ENCODE assay signal across 2 cellular contexts in genomic region chr17:61538480-61538879, GRCh38.
TF ChIP-seq lines count a peak whose summit lies in the region.

No MANE protein-coding gene starts in this region.

TF ChIP-seq in HEK293, 187 proteins besides CTCF, POLR2A, EP300 and RAD21:
- TF ChIP-seq PRDM4 (tag by site-specific recombination; IDR thresholded peaks at IDR 0.05) (no peak), ZNF239 (tag by site-specific recombination; IDR thresholded peaks at IDR 0.05) (no peak), HOXC10 (CRISPR knock-in tag; IDR thresholded peaks at IDR 0.05) (no peak), ZNF555 (tag by site-specific recombination; conservative IDR thresholded peaks at IDR 0.05) (0 out of 2 replicates have a peak, but pooled peaks have one; percentile 6)

TF ChIP-seq in GM12878, 131 proteins besides CTCF, POLR2A, EP300 and RAD21:
- peak; percentile 77; the same call in 1 of the 2 replicates for TF ChIP-seq NFXL1 (IDR thresholded peaks at IDR 0.05; ENCODE audit: borderline replicate concordance)
- TF ChIP-seq NR2F1 (conservative IDR thresholded peaks at IDR 0.05) = no peak
- TF ChIP-seq, protein P1, sequence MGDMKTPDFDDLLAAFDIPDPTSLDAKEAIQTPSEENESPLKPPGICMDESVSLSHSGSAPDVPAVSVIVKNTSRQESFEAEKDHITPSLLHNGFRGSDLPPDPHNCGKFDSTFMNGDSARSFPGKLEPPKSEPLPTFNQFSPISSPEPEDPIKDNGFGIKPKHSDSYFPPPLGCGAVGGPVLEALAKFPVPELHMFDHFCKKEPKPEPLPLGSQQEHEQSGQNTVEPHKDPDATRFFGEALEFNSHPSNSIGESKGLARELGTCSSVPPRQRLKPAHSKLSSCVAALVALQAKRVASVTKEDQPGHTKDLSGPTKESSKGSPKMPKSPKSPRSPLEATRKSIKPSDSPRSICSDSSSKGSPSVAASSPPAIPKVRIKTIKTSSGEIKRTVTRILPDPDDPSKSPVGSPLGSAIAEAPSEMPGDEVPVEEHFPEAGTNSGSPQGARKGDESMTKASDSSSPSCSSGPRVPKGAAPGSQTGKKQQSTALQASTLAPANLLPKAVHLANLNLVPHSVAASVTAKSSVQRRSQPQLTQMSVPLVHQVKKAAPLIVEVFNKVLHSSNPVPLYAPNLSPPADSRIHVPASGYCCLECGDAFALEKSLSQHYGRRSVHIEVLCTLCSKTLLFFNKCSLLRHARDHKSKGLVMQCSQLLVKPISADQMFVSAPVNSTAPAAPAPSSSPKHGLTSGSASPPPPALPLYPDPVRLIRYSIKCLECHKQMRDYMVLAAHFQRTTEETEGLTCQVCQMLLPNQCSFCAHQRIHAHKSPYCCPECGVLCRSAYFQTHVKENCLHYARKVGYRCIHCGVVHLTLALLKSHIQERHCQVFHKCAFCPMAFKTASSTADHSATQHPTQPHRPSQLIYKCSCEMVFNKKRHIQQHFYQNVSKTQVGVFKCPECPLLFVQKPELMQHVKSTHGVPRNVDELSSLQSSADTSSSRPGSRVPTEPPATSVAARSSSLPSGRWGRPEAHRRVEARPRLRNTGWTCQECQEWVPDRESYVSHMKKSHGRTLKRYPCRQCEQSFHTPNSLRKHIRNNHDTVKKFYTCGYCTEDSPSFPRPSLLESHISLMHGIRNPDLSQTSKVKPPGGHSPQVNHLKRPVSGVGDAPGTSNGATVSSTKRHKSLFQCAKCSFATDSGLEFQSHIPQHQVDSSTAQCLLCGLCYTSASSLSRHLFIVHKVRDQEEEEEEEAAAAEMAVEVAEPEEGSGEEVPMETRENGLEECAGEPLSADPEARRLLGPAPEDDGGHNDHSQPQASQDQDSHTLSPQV (IDR thresholded peaks at IDR 0.05) = no peak
- TF ChIP-seq DPF2 (IDR thresholded peaks at IDR 0.05) = no peak
TF ChIP-seq in GM12878: peak in this region for 1.
